Comparison of ENCODE assay signal across 6 cellular contexts in the genomic region with DNA sequence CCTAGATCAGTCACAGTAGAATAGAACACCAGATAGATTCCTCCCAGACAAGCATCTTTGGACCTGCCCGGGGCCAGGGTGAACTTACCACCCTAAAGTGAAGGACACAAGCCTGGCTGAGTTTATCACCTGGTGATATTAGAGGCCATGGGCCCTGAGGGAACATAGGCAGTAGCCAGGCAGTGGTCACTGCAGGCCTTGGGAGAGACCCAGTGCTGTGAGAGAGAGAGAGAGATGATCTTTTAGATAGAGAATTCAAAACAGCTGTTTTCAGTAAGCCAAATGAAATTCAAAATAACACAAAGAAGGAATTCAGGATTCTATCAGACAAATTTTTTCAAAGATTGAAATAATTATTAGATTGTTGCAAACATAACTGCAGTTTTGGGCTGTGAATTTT.
"Had no signal": no experiment of that assay in that cellular context is flagged by ENCODE, and none has a peak within 500 bp of the region (broad histone marks: within the 10 kb centered on the region; RNA-seq: fewer than 3 reads in every experiment).

No MANE protein-coding gene starts in this region.

- FAIRE-seq: HepG2, HTR-8/SVneo, K562 had no signal

- H3K4me3 ChIP-seq: K562 had no signal

- ATAC-seq: HepG2, K562 had no signal

- H3K27ac ChIP-seq: HL-60 had no signal

- DNase-seq: IMR-90, KBM-7 had no signal
